Comparison of ENCODE assay signal across 14 cellular contexts in the genomic region with DNA sequence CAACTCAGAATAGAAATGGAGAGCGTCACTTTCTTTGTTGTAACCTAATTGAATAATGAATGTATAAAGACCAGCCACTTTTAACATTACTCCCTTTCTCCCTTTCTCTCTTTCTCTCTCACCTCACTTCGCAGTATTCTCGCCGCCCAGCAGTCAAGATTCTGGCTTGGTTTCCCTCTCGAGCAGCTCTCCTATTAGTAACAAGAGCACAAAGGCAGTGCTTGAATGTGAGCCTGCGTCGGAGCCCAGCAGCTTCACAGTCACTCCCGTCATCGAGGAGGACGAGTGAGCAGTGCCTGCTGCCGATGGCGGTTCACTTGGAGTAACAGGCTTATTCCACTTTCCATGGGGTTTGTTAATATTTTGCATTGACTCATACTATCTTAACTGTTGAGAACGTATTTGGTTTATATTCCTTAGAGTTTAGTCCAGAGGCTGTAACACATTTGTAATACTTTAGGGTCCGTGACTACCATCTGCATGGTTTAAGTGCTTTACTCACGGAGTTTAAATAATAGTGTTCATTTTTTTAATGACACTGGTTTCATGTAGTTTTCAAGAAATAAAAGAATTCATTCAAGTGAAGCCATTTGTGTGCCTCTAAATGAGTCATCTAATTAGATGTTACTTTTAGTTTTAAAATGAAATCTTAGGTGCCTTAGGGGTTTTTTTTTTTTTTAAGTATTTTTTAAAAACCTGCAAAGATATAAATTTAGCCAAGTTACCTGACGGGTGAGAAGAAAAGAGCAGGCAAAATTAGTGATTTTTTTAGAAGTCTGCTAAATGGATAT. TPM values are rescaled to one million over a fixed set of nuclear protein-coding genes. Genes with fewer than 3 reads are reported as not detected.
DNase-seq lines count a peak whose midpoint lies in the region; ATAC-seq and TF ChIP-seq lines count a peak whose summit lies in the region.
"Had no signal": no experiment of that assay in that cellular context is flagged by ENCODE, and none has a peak within 500 bp of the region (broad histone marks: within the 10 kb centered on the region; RNA-seq: fewer than 3 reads in every experiment).

No MANE protein-coding gene starts in this region.

- H3K4me1 ChIP-seq in adipocyte (ENCODE audit: control insufficient read depth, insufficient read depth, low read length): no peaks in the 10 kb centered on the region
- H3K4me1 ChIP-seq: parathyroid adenoma, testis had no signal

- H3K4me3 Mint-ChIP-seq in mesothelial cell of epicardium: peak overlapping the region; percentile 32
- H3K4me3 Mint-ChIP-seq: T-helper 17 cell had no signal

- ATAC-seq in GM18517 (IDR thresholded peaks at IDR 0.05; ENCODE audit: unreplicated experiment) (no peak), GM21737 (IDR thresholded peaks at IDR 0.05; ENCODE audit: unreplicated experiment) (no peak), GM21528 (IDR thresholded peaks at IDR 0.05; ENCODE audit: low FRiP score, unreplicated experiment) (no peak)
- ATAC-seq: T-helper 17 cell had no signal

- peaks cover 73% of the 10 kb centered on the region for H3K4me1 Mint-ChIP-seq in mesothelial cell of epicardium

- peaks cover 47% of the 10 kb centered on the region for H3K27me3 ChIP-seq in adipocyte (replicated peaks; ENCODE audit: control insufficient read depth, insufficient read depth, low read length)
- H3K27me3 ChIP-seq: testis had no signal

- H3K36me3 ChIP-seq in adipocyte (ENCODE audit: control insufficient read depth, insufficient read depth, low read length, severe bottlenecking): no peaks in the 10 kb centered on the region

- H3K27me3 Mint-ChIP-seq in mesothelial cell of epicardium (ENCODE audit: low read depth): peaks cover 85% of the 10 kb centered on the region

- peak; percentile 8 for DNase-seq in EH (ENCODE audit: low read depth)
- peak; percentile 29 for DNase-seq in LoVo (ENCODE audit: low spot score)
- peak; percentile 1 for DNase-seq in adipocyte (ENCODE audit: low read depth)
- DNase-seq in mesothelial cell of epicardium (ENCODE audit: low spot score in 2 of 2, unreplicated experiment in 2 of 2): no peak
- no peak for DNase-seq in COLO668 (lab: John Stamatoyannopoulos, UW; ENCODE audit: unreplicated experiment)
- DNase-seq: anterior cingulate cortex, kidney, T-helper 17 cell, testis had no signal

- no peaks in the 10 kb centered on the region for H3K9me3 Mint-ChIP-seq in mesothelial cell of epicardium

- no peaks in the 10 kb centered on the region for H3K36me3 Mint-ChIP-seq in mesothelial cell of epicardium

- TF ChIP-seq CTCF in mesothelial cell of epicardium (IDR thresholded peaks at IDR 0.05; ENCODE audit: unreplicated experiment): no peak

- peak overlapping the region; percentile 71 for H3K4me3 ChIP-seq in adipocyte (ENCODE audit: low read length)
- H3K4me3 ChIP-seq: testis had no signal

- H3K9me3 ChIP-seq in adipocyte (ENCODE audit: control insufficient read depth, low read length): no peaks in the 10 kb centered on the region
- H3K9me3 ChIP-seq: testis had no signal

- peak overlapping the region; percentile 80 for H3K27ac Mint-ChIP-seq in mesothelial cell of epicardium
- H3K27ac Mint-ChIP-seq: T-helper 17 cell had no signal

- no peak overlapping the region for H3K9ac ChIP-seq in adipocyte (ENCODE audit: low read length)
- H3K9ac ChIP-seq: parathyroid adenoma had no signal

RNA-seq across cellular contexts. Expression of gene DMRT3, which starts 8.4 kb away (rescaled TPM):
- total RNA-seq in mesothelial cell of epicardium: 2.1 to 3.3 TPM (median 2.5 TPM) in 3 replicates
- total RNA-seq: endothelial cell of umbilical vein, kidney, T-helper 17 cell had no signal

Comparison
In these comparisons a context has a peak if more than half of its experiments do, and no peak if none do; other contexts are left out.
1. DNase-seq: peak in EH (single experiment), LoVo (single experiment) and adipocyte (single experiment); none in mesothelial cell of epicardium (0 of 2) and COLO668 (single experiment).